16 cellular contexts compared by ENCODE assay signal in the genomic region with DNA sequence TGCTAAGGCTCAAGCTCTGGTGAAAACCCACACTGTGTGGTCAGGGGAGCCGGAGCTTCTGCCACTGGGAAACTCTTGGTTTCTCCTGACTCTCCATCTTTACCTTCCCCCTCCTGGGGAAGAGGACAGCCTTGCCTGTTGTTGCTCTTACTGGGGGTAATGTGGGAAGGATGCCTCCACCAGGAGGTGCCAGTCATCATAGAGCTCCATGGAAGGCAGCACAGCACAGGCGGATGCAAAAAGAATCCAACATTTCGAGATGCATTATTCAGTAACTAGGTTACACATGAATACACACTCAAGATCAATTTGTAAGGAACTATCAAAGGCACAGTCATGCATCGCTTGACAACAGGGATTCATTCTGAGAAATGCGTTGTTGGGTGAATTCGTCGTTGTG.
DNase-seq lines count a peak whose midpoint lies in the region; ATAC-seq, FAIRE-seq and TF ChIP-seq lines count a peak whose summit lies in the region.
"Had no signal": no experiment of that assay in that cellular context is flagged by ENCODE, and none has a peak within 500 bp of the region (broad histone marks: within the 10 kb centered on the region; RNA-seq: fewer than 3 reads in every experiment).

No MANE protein-coding gene starts in this region.

- H3K79me2 ChIP-seq in OCI-LY7 (ENCODE audit: insufficient read depth, low read depth, low read length) = no peaks in the 10 kb centered on the region

- H3K27me3 Mint-ChIP-seq in CD8-positive, alpha-beta T cell (ENCODE audit: low read depth) = no peaks in the 10 kb centered on the region
- H3K27me3 Mint-ChIP-seq: stimulated activated memory B cell treated with anti-CD40 and anti-IgM and Interleukin-4, amounts not matched to agents 10 μg/mL and 1 μg/mL and 100 μg/mL, for 72 hours had no signal

- H3K27ac ChIP-seq in OCI-LY7 (ENCODE audit: low read depth, low read length, poor library complexity, severe bottlenecking) = no peak overlapping the region
- no peak overlapping the region for H3K27ac ChIP-seq in CD8-positive, alpha-beta T cell (ENCODE audit: low read depth, low read length)

- H3K9me3 Mint-ChIP-seq in CD8-positive, alpha-beta T cell = no peaks in the 10 kb centered on the region
- H3K9me3 Mint-ChIP-seq: activated T-helper 1 cell treated with anti-CD3 and anti-CD28 coated beads, Interleukin-12 subunit alpha, Interleukin-12 subunit beta, Interleukin-2, Interleukin-4 antibody, amounts not matched to agents 30 ng/mL and 10 ng/mL and 1 ng/mL, durations not matched to agents 14 hours and 24 hours and 36 hours; central memory CD8-positive, alpha-beta T cell; stimulated activated memory B cell treated with anti-CD40 and anti-IgM and Interleukin-4, amounts not matched to agents 10 μg/mL and 1 μg/mL and 100 μg/mL, for 72 hours had no signal

- no peaks in the 10 kb centered on the region for H3K36me3 Mint-ChIP-seq in CD8-positive, alpha-beta T cell

- H3K36me3 ChIP-seq in OCI-LY7 (ENCODE audit: insufficient read depth, low read length) = peaks cover 36% of the 10 kb centered on the region
- H3K36me3 ChIP-seq in CD8-positive, alpha-beta T cell (ENCODE audit: insufficient read depth, low read length) = no peaks in the 10 kb centered on the region

- POLR2A ChIA-PET in OCI-LY7 (lab: Charles Lee) = interaction anchor here (0.7 to 1.3 kb wide), 4 partner anchors 10 to 415 kb away, joined by 3 to 6 read pairs (median 5); no protein-coding TSS in a partner anchor
- POLR2A ChIA-PET in CD8-positive, alpha-beta T cell (lab: Charles Lee) = no interaction called here

- TF ChIP-seq CTCF in OCI-LY7 (conservative IDR thresholded peaks at IDR 0.05; ENCODE audit: low read length) (0 out of 2 replicates have a peak, but pooled peaks have one; percentile 29), epithelial cell of proximal tubule (conservative IDR thresholded peaks at IDR 0.05; ENCODE audit: low read depth, low read length) (peak; percentile 97)
- no peak for TF ChIP-seq CTCF in CD8-positive, alpha-beta T cell (IDR thresholded peaks at IDR 0.05)

- no peaks in the 10 kb centered on the region for H3K9me2 ChIP-seq in OCI-LY7 (ENCODE audit: insufficient read depth, low read length)

- no TSS peak for BruUV-seq in OCI-LY7 (replicated peaks; lab: Mats Ljungman, UMichigan)

- no peak overlapping the region for H3K27ac Mint-ChIP-seq in CD8-positive, alpha-beta T cell
- H3K27ac Mint-ChIP-seq: activated T-helper 1 cell treated with anti-CD3 and anti-CD28 coated beads, Interleukin-12 subunit alpha, Interleukin-12 subunit beta, Interleukin-2, Interleukin-4 antibody, amounts not matched to agents 30 ng/mL and 10 ng/mL and 1 ng/mL, durations not matched to agents 14 hours and 24 hours and 36 hours; stimulated activated memory B cell treated with anti-CD40 and anti-IgM and Interleukin-4, amounts not matched to agents 10 μg/mL and 1 μg/mL and 100 μg/mL, for 72 hours had no signal

- no peaks in the 10 kb centered on the region for H3K4me1 Mint-ChIP-seq in CD8-positive, alpha-beta T cell (ENCODE audit: low read depth)
- H3K4me1 Mint-ChIP-seq: central memory CD8-positive, alpha-beta T cell had no signal

- H4K20me1 ChIP-seq in OCI-LY7 (ENCODE audit: insufficient read depth, low read length) = no peaks in the 10 kb centered on the region

- no peak for FAIRE-seq in GM12892 (lab: Jason Lieb, UNC)

- H3K4me1 ChIP-seq in OCI-LY7 (ENCODE audit: insufficient read depth, low read length, poor library complexity, severe bottlenecking) = no peaks in the 10 kb centered on the region
- H3K4me1 ChIP-seq in CD8-positive, alpha-beta T cell (ENCODE audit: insufficient read depth, low read length) = no peaks in the 10 kb centered on the region

- H2AFZ ChIP-seq in OCI-LY7 (ENCODE audit: low read length) = no peak overlapping the region

- no peak overlapping the region for H3K4me3 Mint-ChIP-seq in CD8-positive, alpha-beta T cell
- H3K4me3 Mint-ChIP-seq: activated T-helper 1 cell treated with anti-CD3 and anti-CD28 coated beads, Interleukin-12 subunit alpha, Interleukin-12 subunit beta, Interleukin-2, Interleukin-4 antibody, amounts not matched to agents 30 ng/mL and 10 ng/mL and 1 ng/mL, durations not matched to agents 14 hours and 24 hours and 36 hours; central memory CD8-positive, alpha-beta T cell; stimulated activated memory B cell treated with anti-CD40 and anti-IgM and Interleukin-4, amounts not matched to agents 10 μg/mL and 1 μg/mL and 100 μg/mL, for 72 hours had no signal

- DNase-seq in DMS 273 (lab: John Stamatoyannopoulos, UW; ENCODE audit: unreplicated experiment) (peak; percentile 16), DMS 273 treated with DMSO at 0.1 percent for 48 hours (lab: John Stamatoyannopoulos, UW) (no peak), OCI-LY7 (ENCODE audit: low spot score) (no peak), epithelial cell of proximal tubule (ENCODE audit: low read depth) (peak; percentile 96), pons (ENCODE audit: low spot score) (peak; percentile 12), GM12892 (ENCODE audit: insufficient read length) (no peak)
- DNase-seq in CD8-positive, alpha-beta T cell = no peak
- DNase-seq: 8988T, islet precursor cell, NCI-H2081 treated with DMSO at 0.1 percent for 48 hours had no signal

- intact Hi-C loops in OCI-LY7 (cut with micrococcal nuclease; ENCODE audit: unreplicated experiment) = loop anchor here (5.0 kb wide), 2 partner anchors 262 to 423 kb away; no protein-coding TSS in a partner anchor
- intact Hi-C loops in CD8-positive, alpha-beta T cell (cut with DNase I, micrococcal nuclease) = loop anchor here in 1 of 2 experiments (2.0 kb wide), 1 partner anchor 423 kb away; no protein-coding TSS in a partner anchor

- CTCF ChIA-PET in OCI-LY7 (lab: Charles Lee; ENCODE audit: unreplicated experiment) = no interaction called here
- CTCF ChIA-PET in CD8-positive, alpha-beta T cell (lab: Charles Lee) = interaction anchor here (1.4 kb wide), 2 partner anchors 422 to 561 kb away, joined by 5 to 6 read pairs; no protein-coding TSS in a partner anchor

- ATAC-seq in GM19455 (IDR thresholded peaks at IDR 0.05; ENCODE audit: unreplicated experiment) = no peak
- no peak for ATAC-seq in CD8-positive, alpha-beta T cell
- ATAC-seq: activated CD4-positive, CD25-positive, alpha-beta regulatory T cell treated with anti-CD3 and anti-CD28 coated beads, Interleukin-2, amount 50 U/mL, for 24 hours; Right ventricle myocardium inferior; stimulated activated memory B cell treated with anti-CD40 and anti-IgM and Interleukin-4, amounts not matched to agents 10 μg/mL and 1 μg/mL and 100 μg/mL, for 72 hours had no signal

- H3K4me3 ChIP-seq in OCI-LY7 (ENCODE audit: low read depth, low read length, poor library complexity, severe bottlenecking) (no peak overlapping the region), epithelial cell of proximal tubule (ENCODE audit: low read depth, low read length) (no peak overlapping the region)
- H3K4me3 ChIP-seq in CD8-positive, alpha-beta T cell (ENCODE audit: low read depth, low read length) = no peak overlapping the region

- H3K9me3 ChIP-seq in OCI-LY7 (ENCODE audit: low read length) = no peaks in the 10 kb centered on the region
- H3K9me3 ChIP-seq in CD8-positive, alpha-beta T cell (ENCODE audit: low read length) = no peaks in the 10 kb centered on the region

- no peaks in the 10 kb centered on the region for H3K27me3 ChIP-seq in CD8-positive, alpha-beta T cell (ENCODE audit: insufficient read depth, low read length)

- no peak for TF ChIP-seq POLR2A in GM12892 (IDR thresholded peaks at IDR 0.05; ENCODE audit: low read depth, low read length)

- no peak overlapping the region for H3K4me2 ChIP-seq in OCI-LY7 (ENCODE audit: low read length)

Comparison
In these comparisons a context has a peak if more than half of its experiments do, and no peak if none do; other contexts are left out.
1. DNase-seq: peak in DMS 273 (single experiment), epithelial cell of proximal tubule (single experiment) and pons (single experiment); none in DMS 273 treated with DMSO at 0.1 percent for 48 hours (single experiment), OCI-LY7 (single experiment), GM12892 (single experiment) and CD8-positive, alpha-beta T cell (0 of 7).